Comparison of ENCODE assay signal across 1 cellular context in the genomic region with DNA sequence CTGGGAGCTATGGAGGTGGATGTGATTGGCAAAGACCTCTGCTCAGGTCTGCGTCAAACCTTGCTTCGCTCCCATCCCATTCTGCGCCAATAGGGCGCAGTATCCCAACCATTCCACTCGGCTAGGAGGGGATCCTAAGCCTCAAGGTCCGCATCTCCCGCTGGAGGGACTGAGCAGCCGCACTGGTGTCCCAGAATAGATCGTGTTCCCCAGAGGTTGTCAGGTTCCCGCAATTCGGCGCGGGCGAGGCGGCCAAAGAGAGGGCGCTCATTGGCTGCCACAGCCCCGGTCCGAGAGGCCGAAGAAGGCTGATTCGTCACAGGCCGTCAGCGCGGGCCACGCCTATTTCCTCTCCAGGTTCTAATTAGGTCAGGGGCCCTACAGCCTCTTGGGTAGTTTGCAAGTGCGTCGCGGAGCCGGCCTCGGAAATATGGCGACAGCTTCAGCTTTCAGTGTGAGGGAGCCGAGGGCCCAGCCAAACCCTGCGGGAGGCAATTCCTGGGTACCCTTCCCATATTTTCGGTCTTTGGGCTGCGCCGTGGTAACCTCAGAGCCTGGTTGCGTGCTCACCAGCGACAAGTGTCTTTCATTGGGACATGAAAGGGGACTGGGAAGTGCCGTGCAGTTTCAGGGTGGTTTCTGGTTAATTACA.
TF ChIP-seq lines count a peak whose summit lies in the region.

No MANE protein-coding gene starts in this region.

TF ChIP-seq in WTC11, 78 proteins besides CTCF, POLR2A, EP300 and RAD21 (continued from another document):
- TF ChIP-seq, protein P1, sequence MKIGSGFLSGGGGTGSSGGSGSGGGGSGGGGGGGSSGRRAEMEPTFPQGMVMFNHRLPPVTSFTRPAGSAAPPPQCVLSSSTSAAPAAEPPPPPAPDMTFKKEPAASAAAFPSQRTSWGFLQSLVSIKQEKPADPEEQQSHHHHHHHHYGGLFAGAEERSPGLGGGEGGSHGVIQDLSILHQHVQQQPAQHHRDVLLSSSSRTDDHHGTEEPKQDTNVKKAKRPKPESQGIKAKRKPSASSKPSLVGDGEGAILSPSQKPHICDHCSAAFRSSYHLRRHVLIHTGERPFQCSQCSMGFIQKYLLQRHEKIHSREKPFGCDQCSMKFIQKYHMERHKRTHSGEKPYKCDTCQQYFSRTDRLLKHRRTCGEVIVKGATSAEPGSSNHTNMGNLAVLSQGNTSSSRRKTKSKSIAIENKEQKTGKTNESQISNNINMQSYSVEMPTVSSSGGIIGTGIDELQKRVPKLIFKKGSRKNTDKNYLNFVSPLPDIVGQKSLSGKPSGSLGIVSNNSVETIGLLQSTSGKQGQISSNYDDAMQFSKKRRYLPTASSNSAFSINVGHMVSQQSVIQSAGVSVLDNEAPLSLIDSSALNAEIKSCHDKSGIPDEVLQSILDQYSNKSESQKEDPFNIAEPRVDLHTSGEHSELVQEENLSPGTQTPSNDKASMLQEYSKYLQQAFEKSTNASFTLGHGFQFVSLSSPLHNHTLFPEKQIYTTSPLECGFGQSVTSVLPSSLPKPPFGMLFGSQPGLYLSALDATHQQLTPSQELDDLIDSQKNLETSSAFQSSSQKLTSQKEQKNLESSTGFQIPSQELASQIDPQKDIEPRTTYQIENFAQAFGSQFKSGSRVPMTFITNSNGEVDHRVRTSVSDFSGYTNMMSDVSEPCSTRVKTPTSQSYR (CRISPR knock-in tag; IDR thresholded peaks at IDR 0.05) = no peak; the same call in 1 of the 2 replicates
- peak; percentile 78; the same call in 1 of the 2 replicates for TF ChIP-seq RELA (CRISPR knock-in tag; IDR thresholded peaks at IDR 0.05; ENCODE audit: borderline replicate concordance)
- no peak for TF ChIP-seq ZNF138 (CRISPR knock-in tag; conservative IDR thresholded peaks at IDR 0.05)
- TF ChIP-seq ELF4 (CRISPR knock-in tag; IDR thresholded peaks at IDR 0.05; ENCODE audit: low read depth) = no peak
- 0 out of 2 replicates have a peak, but pooled peaks have one; percentile 70 for TF ChIP-seq CREB1 (CRISPR knock-in tag; IDR thresholded peaks at IDR 0.05)
- TF ChIP-seq, protein P2, sequence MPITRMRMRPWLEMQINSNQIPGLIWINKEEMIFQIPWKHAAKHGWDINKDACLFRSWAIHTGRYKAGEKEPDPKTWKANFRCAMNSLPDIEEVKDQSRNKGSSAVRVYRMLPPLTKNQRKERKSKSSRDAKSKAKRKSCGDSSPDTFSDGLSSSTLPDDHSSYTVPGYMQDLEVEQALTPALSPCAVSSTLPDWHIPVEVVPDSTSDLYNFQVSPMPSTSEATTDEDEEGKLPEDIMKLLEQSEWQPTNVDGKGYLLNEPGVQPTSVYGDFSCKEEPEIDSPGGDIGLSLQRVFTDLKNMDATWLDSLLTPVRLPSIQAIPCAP (CRISPR knock-in tag; IDR thresholded peaks at IDR 0.05) = no peak
- TF ChIP-seq, protein P3, sequence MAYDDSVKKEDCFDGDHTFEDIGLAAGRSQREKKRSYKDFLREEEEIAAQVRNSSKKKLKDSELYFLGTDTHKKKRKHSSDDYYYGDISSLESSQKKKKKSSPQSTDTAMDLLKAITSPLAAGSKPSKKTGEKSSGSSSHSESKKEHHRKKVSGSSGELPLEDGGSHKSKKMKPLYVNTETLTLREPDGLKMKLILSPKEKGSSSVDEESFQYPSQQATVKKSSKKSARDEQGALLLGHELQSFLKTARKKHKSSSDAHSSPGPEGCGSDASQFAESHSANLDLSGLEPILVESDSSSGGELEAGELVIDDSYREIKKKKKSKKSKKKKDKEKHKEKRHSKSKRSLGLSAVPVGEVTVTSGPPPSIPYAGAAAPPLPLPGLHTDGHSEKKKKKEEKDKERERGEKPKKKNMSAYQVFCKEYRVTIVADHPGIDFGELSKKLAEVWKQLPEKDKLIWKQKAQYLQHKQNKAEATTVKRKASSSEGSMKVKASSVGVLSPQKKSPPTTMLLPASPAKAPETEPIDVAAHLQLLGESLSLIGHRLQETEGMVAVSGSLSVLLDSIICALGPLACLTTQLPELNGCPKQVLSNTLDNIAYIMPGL (CRISPR knock-in tag; IDR thresholded peaks at IDR 0.05) = peak; percentile 43; the same call in 1 of the 2 replicates
- peak; percentile 73 for TF ChIP-seq TEAD1 (CRISPR knock-in tag; IDR thresholded peaks at IDR 0.05)
- no peak; the same call in 1 of the 2 replicates for TF ChIP-seq NFE2L1 (CRISPR knock-in tag; IDR thresholded peaks at IDR 0.05)
- no peak for TF ChIP-seq NR1H2 (CRISPR knock-in tag; IDR thresholded peaks at IDR 0.05)
- no peak for TF ChIP-seq RORB (CRISPR knock-in tag; IDR thresholded peaks at IDR 0.05)
- TF ChIP-seq, protein P4, sequence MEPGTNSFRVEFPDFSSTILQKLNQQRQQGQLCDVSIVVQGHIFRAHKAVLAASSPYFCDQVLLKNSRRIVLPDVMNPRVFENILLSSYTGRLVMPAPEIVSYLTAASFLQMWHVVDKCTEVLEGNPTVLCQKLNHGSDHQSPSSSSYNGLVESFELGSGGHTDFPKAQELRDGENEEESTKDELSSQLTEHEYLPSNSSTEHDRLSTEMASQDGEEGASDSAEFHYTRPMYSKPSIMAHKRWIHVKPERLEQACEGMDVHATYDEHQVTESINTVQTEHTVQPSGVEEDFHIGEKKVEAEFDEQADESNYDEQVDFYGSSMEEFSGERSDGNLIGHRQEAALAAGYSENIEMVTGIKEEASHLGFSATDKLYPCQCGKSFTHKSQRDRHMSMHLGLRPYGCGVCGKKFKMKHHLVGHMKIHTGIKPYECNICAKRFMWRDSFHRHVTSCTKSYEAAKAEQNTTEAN (CRISPR knock-in tag; IDR thresholded peaks at IDR 0.05) = no peak; the same call in 1 of the 2 replicates
- TF ChIP-seq, protein P5, sequence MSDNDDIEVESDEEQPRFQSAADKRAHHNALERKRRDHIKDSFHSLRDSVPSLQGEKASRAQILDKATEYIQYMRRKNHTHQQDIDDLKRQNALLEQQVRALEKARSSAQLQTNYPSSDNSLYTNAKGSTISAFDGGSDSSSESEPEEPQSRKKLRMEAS (CRISPR knock-in tag; IDR thresholded peaks at IDR 0.05) = peak; percentile 97
- TF ChIP-seq NFYB (CRISPR knock-in tag; conservative IDR thresholded peaks at IDR 0.05; ENCODE audit: low read depth) = peak; percentile 68
- TF ChIP-seq, protein P6, sequence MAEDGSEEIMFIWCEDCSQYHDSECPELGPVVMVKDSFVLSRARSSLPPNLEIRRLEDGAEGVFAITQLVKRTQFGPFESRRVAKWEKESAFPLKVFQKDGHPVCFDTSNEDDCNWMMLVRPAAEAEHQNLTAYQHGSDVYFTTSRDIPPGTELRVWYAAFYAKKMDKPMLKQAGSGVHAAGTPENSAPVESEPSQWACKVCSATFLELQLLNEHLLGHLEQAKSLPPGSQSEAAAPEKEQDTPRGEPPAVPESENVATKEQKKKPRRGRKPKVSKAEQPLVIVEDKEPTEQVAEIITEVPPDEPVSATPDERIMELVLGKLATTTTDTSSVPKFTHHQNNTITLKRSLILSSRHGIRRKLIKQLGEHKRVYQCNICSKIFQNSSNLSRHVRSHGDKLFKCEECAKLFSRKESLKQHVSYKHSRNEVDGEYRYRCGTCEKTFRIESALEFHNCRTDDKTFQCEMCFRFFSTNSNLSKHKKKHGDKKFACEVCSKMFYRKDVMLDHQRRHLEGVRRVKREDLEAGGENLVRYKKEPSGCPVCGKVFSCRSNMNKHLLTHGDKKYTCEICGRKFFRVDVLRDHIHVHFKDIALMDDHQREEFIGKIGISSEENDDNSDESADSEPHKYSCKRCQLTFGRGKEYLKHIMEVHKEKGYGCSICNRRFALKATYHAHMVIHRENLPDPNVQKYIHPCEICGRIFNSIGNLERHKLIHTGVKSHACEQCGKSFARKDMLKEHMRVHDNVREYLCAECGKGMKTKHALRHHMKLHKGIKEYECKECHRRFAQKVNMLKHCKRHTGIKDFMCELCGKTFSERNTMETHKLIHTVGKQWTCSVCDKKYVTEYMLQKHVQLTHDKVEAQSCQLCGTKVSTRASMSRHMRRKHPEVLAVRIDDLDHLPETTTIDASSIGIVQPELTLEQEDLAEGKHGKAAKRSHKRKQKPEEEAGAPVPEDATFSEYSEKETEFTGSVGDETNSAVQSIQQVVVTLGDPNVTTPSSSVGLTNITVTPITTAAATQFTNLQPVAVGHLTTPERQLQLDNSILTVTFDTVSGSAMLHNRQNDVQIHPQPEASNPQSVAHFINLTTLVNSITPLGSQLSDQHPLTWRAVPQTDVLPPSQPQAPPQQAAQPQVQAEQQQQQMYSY (CRISPR knock-in tag; IDR thresholded peaks at IDR 0.05) = no peak
- no peak for TF ChIP-seq FOXJ3 (CRISPR knock-in tag; IDR thresholded peaks at IDR 0.05; ENCODE audit: borderline replicate concordance)
- 0 out of 2 replicates have a peak, but pooled peaks have one; percentile 47 for TF ChIP-seq KAT7 (CRISPR knock-in tag; IDR thresholded peaks at IDR 0.05; ENCODE audit: borderline replicate concordance)
- no peak for TF ChIP-seq ZNF232 (CRISPR knock-in tag; IDR thresholded peaks at IDR 0.05)
- TF ChIP-seq CREM (CRISPR knock-in tag; IDR thresholded peaks at IDR 0.05) = peak; percentile 34; the same call in 1 of the 2 replicates
- peak; percentile 27; the same call in 1 of the 2 replicates for TF ChIP-seq ESRRA (CRISPR knock-in tag; IDR thresholded peaks at IDR 0.05; ENCODE audit: borderline replicate concordance)
- TF ChIP-seq, protein P7, sequence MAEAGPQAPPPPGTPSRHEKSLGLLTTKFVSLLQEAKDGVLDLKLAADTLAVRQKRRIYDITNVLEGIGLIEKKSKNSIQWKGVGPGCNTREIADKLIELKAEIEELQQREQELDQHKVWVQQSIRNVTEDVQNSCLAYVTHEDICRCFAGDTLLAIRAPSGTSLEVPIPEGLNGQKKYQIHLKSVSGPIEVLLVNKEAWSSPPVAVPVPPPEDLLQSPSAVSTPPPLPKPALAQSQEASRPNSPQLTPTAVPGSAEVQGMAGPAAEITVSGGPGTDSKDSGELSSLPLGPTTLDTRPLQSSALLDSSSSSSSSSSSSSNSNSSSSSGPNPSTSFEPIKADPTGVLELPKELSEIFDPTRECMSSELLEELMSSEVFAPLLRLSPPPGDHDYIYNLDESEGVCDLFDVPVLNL (CRISPR knock-in tag; IDR thresholded peaks at IDR 0.05; ENCODE audit: borderline replicate concordance, low read depth) = no peak
- TF ChIP-seq, protein P8, sequence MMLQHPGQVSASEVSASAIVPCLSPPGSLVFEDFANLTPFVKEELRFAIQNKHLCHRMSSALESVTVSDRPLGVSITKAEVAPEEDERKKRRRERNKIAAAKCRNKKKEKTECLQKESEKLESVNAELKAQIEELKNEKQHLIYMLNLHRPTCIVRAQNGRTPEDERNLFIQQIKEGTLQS (CRISPR knock-in tag; conservative IDR thresholded peaks at IDR 0.05) = no peak
- TF ChIP-seq, protein P9, sequence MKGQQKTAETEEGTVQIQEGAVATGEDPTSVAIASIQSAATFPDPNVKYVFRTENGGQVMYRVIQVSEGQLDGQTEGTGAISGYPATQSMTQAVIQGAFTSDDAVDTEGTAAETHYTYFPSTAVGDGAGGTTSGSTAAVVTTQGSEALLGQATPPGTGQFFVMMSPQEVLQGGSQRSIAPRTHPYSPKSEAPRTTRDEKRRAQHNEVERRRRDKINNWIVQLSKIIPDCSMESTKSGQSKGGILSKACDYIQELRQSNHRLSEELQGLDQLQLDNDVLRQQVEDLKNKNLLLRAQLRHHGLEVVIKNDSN (CRISPR knock-in tag; IDR thresholded peaks at IDR 0.05) = peak; percentile 27; the same call in 1 of the 2 replicates
- TF ChIP-seq MXD4 (CRISPR knock-in tag; IDR thresholded peaks at IDR 0.05; ENCODE audit: borderline replicate concordance) = no peak
- TF ChIP-seq, protein P10, sequence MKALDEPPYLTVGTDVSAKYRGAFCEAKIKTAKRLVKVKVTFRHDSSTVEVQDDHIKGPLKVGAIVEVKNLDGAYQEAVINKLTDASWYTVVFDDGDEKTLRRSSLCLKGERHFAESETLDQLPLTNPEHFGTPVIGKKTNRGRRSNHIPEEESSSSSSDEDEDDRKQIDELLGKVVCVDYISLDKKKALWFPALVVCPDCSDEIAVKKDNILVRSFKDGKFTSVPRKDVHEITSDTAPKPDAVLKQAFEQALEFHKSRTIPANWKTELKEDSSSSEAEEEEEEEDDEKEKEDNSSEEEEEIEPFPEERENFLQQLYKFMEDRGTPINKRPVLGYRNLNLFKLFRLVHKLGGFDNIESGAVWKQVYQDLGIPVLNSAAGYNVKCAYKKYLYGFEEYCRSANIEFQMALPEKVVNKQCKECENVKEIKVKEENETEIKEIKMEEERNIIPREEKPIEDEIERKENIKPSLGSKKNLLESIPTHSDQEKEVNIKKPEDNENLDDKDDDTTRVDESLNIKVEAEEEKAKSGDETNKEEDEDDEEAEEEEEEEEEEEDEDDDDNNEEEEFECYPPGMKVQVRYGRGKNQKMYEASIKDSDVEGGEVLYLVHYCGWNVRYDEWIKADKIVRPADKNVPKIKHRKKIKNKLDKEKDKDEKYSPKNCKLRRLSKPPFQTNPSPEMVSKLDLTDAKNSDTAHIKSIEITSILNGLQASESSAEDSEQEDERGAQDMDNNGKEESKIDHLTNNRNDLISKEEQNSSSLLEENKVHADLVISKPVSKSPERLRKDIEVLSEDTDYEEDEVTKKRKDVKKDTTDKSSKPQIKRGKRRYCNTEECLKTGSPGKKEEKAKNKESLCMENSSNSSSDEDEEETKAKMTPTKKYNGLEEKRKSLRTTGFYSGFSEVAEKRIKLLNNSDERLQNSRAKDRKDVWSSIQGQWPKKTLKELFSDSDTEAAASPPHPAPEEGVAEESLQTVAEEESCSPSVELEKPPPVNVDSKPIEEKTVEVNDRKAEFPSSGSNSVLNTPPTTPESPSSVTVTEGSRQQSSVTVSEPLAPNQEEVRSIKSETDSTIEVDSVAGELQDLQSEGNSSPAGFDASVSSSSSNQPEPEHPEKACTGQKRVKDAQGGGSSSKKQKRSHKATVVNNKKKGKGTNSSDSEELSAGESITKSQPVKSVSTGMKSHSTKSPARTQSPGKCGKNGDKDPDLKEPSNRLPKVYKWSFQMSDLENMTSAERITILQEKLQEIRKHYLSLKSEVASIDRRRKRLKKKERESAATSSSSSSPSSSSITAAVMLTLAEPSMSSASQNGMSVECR (CRISPR knock-in tag; IDR thresholded peaks at IDR 0.05; ENCODE audit: borderline replicate concordance) = 0 out of 2 replicates have a peak, but pooled peaks have one; percentile 89
- no peak for TF ChIP-seq ZNF396 (CRISPR knock-in tag; IDR thresholded peaks at IDR 0.05; ENCODE audit: borderline replicate concordance)
TF ChIP-seq in WTC11: peak in this region for 17.
